16 cellular contexts compared by ENCODE assay signal in the genomic region with DNA sequence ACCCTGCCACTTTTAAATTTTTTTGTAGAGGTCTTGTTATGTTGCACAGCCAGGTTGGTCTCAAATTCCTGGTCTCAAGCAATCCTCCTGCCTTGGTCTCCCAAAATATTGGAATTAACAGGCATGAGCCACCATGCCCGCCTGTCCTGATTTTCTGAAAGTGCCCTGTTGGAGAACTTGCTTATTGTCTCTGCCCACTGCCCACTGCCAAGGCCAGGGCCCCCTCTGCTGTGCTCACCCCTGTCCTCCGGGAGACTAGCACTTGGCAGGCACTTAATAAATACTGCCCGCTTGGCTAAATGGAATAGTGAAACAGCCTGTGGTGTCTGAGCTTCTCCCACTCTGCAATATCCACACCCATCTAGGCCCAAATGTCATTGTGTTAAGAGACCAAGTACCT. TPM values are rescaled to one million over a fixed set of nuclear protein-coding genes. Genes with fewer than 3 reads are reported as not detected.
DNase-seq lines count a peak whose midpoint lies in the region; ATAC-seq and TF ChIP-seq lines count a peak whose summit lies in the region.
"Had no signal": no experiment of that assay in that cellular context is flagged by ENCODE, and none has a peak within 500 bp of the region (broad histone marks: within the 10 kb centered on the region; RNA-seq: fewer than 3 reads in every experiment).

No MANE protein-coding gene starts in this region.

- H3K36me3 Mint-ChIP-seq in activated CD4-positive, alpha-beta T cell treated with anti-CD3 and anti-CD28 coated beads, Interleukin-2, amount 10 ng/mL, durations not matched to agents 24 days and 14 days (ENCODE audit: low read depth): no peaks in the 10 kb centered on the region
- H3K36me3 Mint-ChIP-seq in WTC11 (no peaks in the 10 kb centered on the region), Caco-2 (ENCODE audit: insufficient read depth, unreplicated experiment) (no peaks in the 10 kb centered on the region)

- no peak overlapping the region for H3K27ac Mint-ChIP-seq in activated CD4-positive, alpha-beta T cell treated with anti-CD3 and anti-CD28 coated beads, Interleukin-2, amount 10 ng/mL, durations not matched to agents 24 days and 14 days
- H3K27ac Mint-ChIP-seq in WTC11 (peak overlapping the region; percentile 79), Caco-2 (ENCODE audit: unreplicated experiment) (no peak overlapping the region)

- no peaks in the 10 kb centered on the region for H3K27me3 Mint-ChIP-seq in activated CD4-positive, alpha-beta T cell treated with anti-CD3 and anti-CD28 coated beads, Interleukin-2, amount 10 ng/mL, durations not matched to agents 24 days and 14 days
- no peaks in the 10 kb centered on the region for H3K27me3 Mint-ChIP-seq in WTC11 (ENCODE audit: low read depth)
- H3K27me3 Mint-ChIP-seq in Caco-2 (ENCODE audit: insufficient read depth, unreplicated experiment): no peaks in the 10 kb centered on the region
- H3K27me3 Mint-ChIP-seq: activated CD4-positive, alpha-beta T cell treated with anti-CD3 and anti-CD28 coated beads, Interleukin-2, amount 10 ng/mL, durations not matched to agents 7 days and 5 days had no signal

- H3K4me3 ChIP-seq in epithelial cell of esophagus (ENCODE audit: low read length) (peak overlapping the region; percentile 8), subcutaneous abdominal adipose tissue (ENCODE audit: low read depth in 1 of 5, low read length in 5 of 5) (no peak overlapping the region), Caco-2 (ENCODE audit: low read depth, low read length) (no peak overlapping the region)

- TF ChIP-seq CTCF in WTC11 (IDR thresholded peaks at IDR 0.05) (no peak), epithelial cell of esophagus (IDR thresholded peaks at IDR 0.05; ENCODE audit: insufficient read depth, low read depth, low read length, missing control alignments) (no peak), Caco-2 (IDR thresholded peaks at IDR 0.05; ENCODE audit: insufficient read depth in 1 of 2, low read depth in 1 of 2, low read length in 1 of 2, severe bottlenecking in 1 of 2, unreplicated experiment in 1 of 2) (no peak)

- H3K4me3 Mint-ChIP-seq in activated CD4-positive, alpha-beta T cell treated with anti-CD3 and anti-CD28 coated beads, Interleukin-2, amount 10 ng/mL, durations not matched to agents 24 days and 14 days: no peak overlapping the region
- no peak overlapping the region for H3K4me3 Mint-ChIP-seq in WTC11
- no peak overlapping the region for H3K4me3 Mint-ChIP-seq in Caco-2 (ENCODE audit: unreplicated experiment)
- H3K4me3 Mint-ChIP-seq: activated CD4-positive, alpha-beta T cell treated with anti-CD3 and anti-CD28 coated beads, Interleukin-2, amount 10 ng/mL, durations not matched to agents 7 days and 5 days; neural crest cell had no signal

- peaks cover 0 to 33% (median 29%) of the 10 kb centered on the region in 5 donors for H3K36me3 ChIP-seq in subcutaneous abdominal adipose tissue (ENCODE audit: control insufficient read depth in 5 of 5, insufficient read depth in 5 of 5, low read length in 5 of 5)
- H3K36me3 ChIP-seq in Caco-2 (ENCODE audit: control insufficient read depth, insufficient read depth, low read length): no peaks in the 10 kb centered on the region
- H3K36me3 ChIP-seq: breast epithelium had no signal

- CTCF ChIA-PET in WTC11 (lab: Charles Lee) (no interaction called here), Caco-2 (lab: Charles Lee) (interaction anchor here (0.6 to 1.5 kb wide), 3 partner anchors 15 to 651 kb away, joined by 3 to 5 read pairs (median 4); a partner anchor contains a TSS), HEK293T (lab: Yijun Ruan, JAX) (interaction anchor here (0.6 to 1.5 kb wide), 4 partner anchors 12 to 206 kb away, joined by 3 to 4 read pairs (median 4); a partner anchor contains a TSS)

- DNase-seq in activated CD4-positive, alpha-beta T cell treated with anti-CD3 and anti-CD28 coated beads, Interleukin-2, amount 10 ng/mL, durations not matched to agents 24 days and 14 days: peak; percentile 55
- DNase-seq in activated CD4-positive, alpha-beta T cell treated with anti-CD3 and anti-CD28 coated beads for 4 hours: no peak
- DNase-seq in WTC11 (ENCODE audit: low spot score): no peak
- DNase-seq in epithelial cell of esophagus (ENCODE audit: low read depth): no peak
- DNase-seq in NCI-H748 (lab: John Stamatoyannopoulos, UW; ENCODE audit: unreplicated experiment): no peak
- no peak for DNase-seq in Caco-2
- DNase-seq in HEK293T (ENCODE audit: extremely low spot score): no peak
- DNase-seq: NCI-H524 treated with DMSO at 0.1 percent for 48 hours had no signal

- H3K27me3 ChIP-seq in subcutaneous abdominal adipose tissue (ENCODE audit: control insufficient read depth in 5 of 5, insufficient read depth in 4 of 5, low read length in 5 of 5) (no peaks in the 10 kb centered on the region), Caco-2 (replicated peaks; ENCODE audit: control insufficient read depth, insufficient read depth, low read length) (no peaks in the 10 kb centered on the region)
- H3K27me3 ChIP-seq: breast epithelium, heart left ventricle had no signal

- BruUV-seq in Caco-2 (replicated peaks; lab: Mats Ljungman, UMichigan): no TSS peak

- intact Hi-C loops in activated CD4-positive, alpha-beta T cell treated with anti-CD3 and anti-CD28 coated beads, Interleukin-2, amount 10 ng/mL, durations not matched to agents 24 days and 14 days (cut with micrococcal nuclease): loop anchor here (2.0 kb wide), 1 partner anchor 158 kb away; a partner anchor contains a TSS
- intact Hi-C loops in Caco-2 (cut with micrococcal nuclease; ENCODE audit: unreplicated experiment): loop anchor here (2.0 kb wide), 1 partner anchor 40 kb away; no protein-coding TSS in a partner anchor

- H3K4me1 ChIP-seq in subcutaneous abdominal adipose tissue (ENCODE audit: control insufficient read depth in 5 of 5, insufficient read depth in 5 of 5, low read length in 5 of 5) (peaks cover 0 to 48% (median 16%) of the 10 kb centered on the region in 5 donors), Caco-2 (no peaks in the 10 kb centered on the region)

- H3K27ac ChIP-seq in subcutaneous abdominal adipose tissue (ENCODE audit: low read depth, low read length): peak overlapping the region; percentile 12
- H3K27ac ChIP-seq: 22Rv1, breast epithelium had no signal

- no peaks in the 10 kb centered on the region for H3K9me3 ChIP-seq in subcutaneous abdominal adipose tissue (ENCODE audit: control insufficient read depth in 5 of 5, low read length in 5 of 5)
- no peaks in the 10 kb centered on the region for H3K9me3 ChIP-seq in Caco-2
- H3K9me3 ChIP-seq: breast epithelium, heart left ventricle, thoracic aorta had no signal

- H3K9ac ChIP-seq in subcutaneous abdominal adipose tissue (ENCODE audit: low read length in 5 of 5): no peak overlapping the region

- POLR2A ChIA-PET in WTC11 (lab: Charles Lee) (no interaction called here), Caco-2 (lab: Charles Lee) (no interaction called here), HEK293T (lab: Yijun Ruan, JAX) (no interaction called here)

- ATAC-seq in WTC11: no peak

- H3K9me3 Mint-ChIP-seq in activated CD4-positive, alpha-beta T cell treated with anti-CD3 and anti-CD28 coated beads, Interleukin-2, amount 10 ng/mL, durations not matched to agents 24 days and 14 days: no peaks in the 10 kb centered on the region
- H3K9me3 Mint-ChIP-seq in WTC11 (no peaks in the 10 kb centered on the region), Caco-2 (ENCODE audit: unreplicated experiment) (no peaks in the 10 kb centered on the region)
- H3K9me3 Mint-ChIP-seq: activated CD4-positive, alpha-beta T cell treated with anti-CD3 and anti-CD28 coated beads, Interleukin-2, amount 10 ng/mL, durations not matched to agents 7 days and 5 days; CD14-positive monocyte; neural crest cell had no signal

- peaks cover 4% of the 10 kb centered on the region for H3K4me1 Mint-ChIP-seq in activated CD4-positive, alpha-beta T cell treated with anti-CD3 and anti-CD28 coated beads, Interleukin-2, amount 10 ng/mL, durations not matched to agents 24 days and 14 days
- peaks cover 10% of the 10 kb centered on the region for H3K4me1 Mint-ChIP-seq in WTC11
- H3K4me1 Mint-ChIP-seq in Caco-2 (ENCODE audit: low read depth, unreplicated experiment): no peaks in the 10 kb centered on the region

TF ChIP-seq in HEK293T, 16 proteins besides CTCF, POLR2A, EP300 and RAD21:
- TF ChIP-seq BHLHE40 (IDR thresholded peaks at IDR 0.05; ENCODE audit: borderline replicate concordance) (no peak), LEF1 (IDR thresholded peaks at IDR 0.05; ENCODE audit: borderline replicate concordance) (no peak), FOXM1 (IDR thresholded peaks at IDR 0.05; ENCODE audit: borderline replicate concordance) (no peak)
TF ChIP-seq in HEK293T: peak in this region for 0.

RNA-seq across cellular contexts. Expression of a gene that starts 35.7 kb away (rescaled TPM):
- 5.8 and 7.3 TPM in 2 replicates for total RNA-seq in activated CD4-positive, alpha-beta T cell treated with anti-CD3 and anti-CD28 coated beads, Interleukin-2, amount 10 ng/mL, durations not matched to agents 24 days and 14 days
- total RNA-seq in WTC11 (2021) (51.8 to 58.2 TPM (median 53.0 TPM) in 3 replicates), Caco-2 (2022) (17.1 and 17.5 TPM in 2 replicates)

RNA-seq across cellular contexts. Expression of a gene that starts 50.6 kb away (rescaled TPM):
- 42.1 and 43.8 TPM in 2 replicates for total RNA-seq in activated CD4-positive, alpha-beta T cell treated with anti-CD3 and anti-CD28 coated beads, Interleukin-2, amount 10 ng/mL, durations not matched to agents 24 days and 14 days
- 119 to 128 TPM (median 124 TPM) in 3 replicates for total RNA-seq in WTC11 (2021)
- total RNA-seq in Caco-2 (2022): 89.2 and 102 TPM in 2 replicates
